In the genomic region with DNA sequence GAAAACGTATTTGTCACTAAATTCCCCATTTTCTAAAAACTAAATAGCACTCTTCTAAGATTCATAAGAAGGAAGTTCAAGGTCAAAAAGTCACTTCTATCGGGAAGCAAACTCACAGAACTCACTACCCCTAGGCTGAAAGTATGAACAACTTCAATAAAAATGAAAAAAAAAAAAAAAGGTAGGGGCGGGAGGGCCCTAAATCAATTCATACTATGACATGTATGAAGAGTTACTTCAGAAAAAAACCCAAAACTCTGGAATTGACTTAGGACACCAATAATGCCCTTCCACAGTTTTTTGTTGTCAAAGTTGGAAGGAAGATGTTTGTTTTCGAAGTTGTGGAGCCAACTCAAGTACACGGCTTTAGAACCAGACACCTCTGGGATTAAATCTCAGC, we compare ENCODE assay signal across 8 cellular contexts. TPM values are rescaled to one million over a fixed set of nuclear protein-coding genes. Genes with fewer than 3 reads are reported as not detected.
A peak's percentile ranks its signal among the peaks of the same experiment; 100 is the strongest.
DNase-seq lines count a peak whose midpoint lies in the region; ATAC-seq and TF ChIP-seq lines count a peak whose summit lies in the region.
"Had no signal": no experiment of that assay in that cellular context is flagged by ENCODE, and none has a peak within 500 bp of the region (broad histone marks: within the 10 kb centered on the region; RNA-seq: fewer than 3 reads in every experiment).

No MANE protein-coding gene starts in this region.

- peak overlapping the region; percentile 98 for H3K4me3 Mint-ChIP-seq in HFFc6
- H3K4me3 Mint-ChIP-seq in activated CD8-positive, alpha-beta T cell treated with anti-CD3 and anti-CD28 coated beads for 36 hours: peak overlapping the region; percentile 90
- peak overlapping the region; percentile 97 to 98 for H3K4me3 Mint-ChIP-seq in stimulated activated naive B cell treated with anti-CD40 and anti-IgM and Interleukin-4, amounts not matched to agents 10 μg/mL and 1 μg/mL and 100 μg/mL, for 72 hours

- ATAC-seq in activated CD8-positive, alpha-beta T cell treated with anti-CD3 and anti-CD28 coated beads for 36 hours: no peak
- no peak for ATAC-seq in stimulated activated naive B cell treated with anti-CD40 and anti-IgM and Interleukin-4, amounts not matched to agents 10 μg/mL and 1 μg/mL and 100 μg/mL, for 72 hours (replicated peaks)
- no peak for ATAC-seq in GM18520 (IDR thresholded peaks at IDR 0.05; ENCODE audit: unreplicated experiment)
- no peak for ATAC-seq in GM21390 (IDR thresholded peaks at IDR 0.05; ENCODE audit: unreplicated experiment)

- intact Hi-C loops in activated CD8-positive, alpha-beta T cell treated with anti-CD3 and anti-CD28 coated beads for 36 hours (cut with micrococcal nuclease): no loop called here

- CTCF ChIA-PET in activated CD8-positive, alpha-beta T cell treated with anti-CD3 and anti-CD28 coated beads for 36 hours (lab: Charles Lee): no interaction called here

- H3K9me3 Mint-ChIP-seq in HFFc6: no peaks in the 10 kb centered on the region
- H3K9me3 Mint-ChIP-seq in activated CD8-positive, alpha-beta T cell treated with anti-CD3 and anti-CD28 coated beads for 36 hours: no peaks in the 10 kb centered on the region
- no peaks in the 10 kb centered on the region for H3K9me3 Mint-ChIP-seq in stimulated activated naive B cell treated with anti-CD40 and anti-IgM and Interleukin-4, amounts not matched to agents 10 μg/mL and 1 μg/mL and 100 μg/mL, for 72 hours

- peaks cover 3% of the 10 kb centered on the region for H3K27me3 Mint-ChIP-seq in HFFc6 (ENCODE audit: insufficient read depth)
- no peaks in the 10 kb centered on the region for H3K27me3 Mint-ChIP-seq in activated CD8-positive, alpha-beta T cell treated with anti-CD3 and anti-CD28 coated beads for 36 hours
- no peaks in the 10 kb centered on the region for H3K27me3 Mint-ChIP-seq in stimulated activated naive B cell treated with anti-CD40 and anti-IgM and Interleukin-4, amounts not matched to agents 10 μg/mL and 1 μg/mL and 100 μg/mL, for 72 hours

- no peaks in the 10 kb centered on the region; the same call in 1 of the 2 replicates for H3K36me3 Mint-ChIP-seq in HFFc6 (ENCODE audit: low read depth)
- H3K36me3 Mint-ChIP-seq in activated CD8-positive, alpha-beta T cell treated with anti-CD3 and anti-CD28 coated beads for 36 hours (ENCODE audit: low read depth): peaks cover 13% of the 10 kb centered on the region
- peaks cover 2 to 9% of the 10 kb centered on the region in 2 donors for H3K36me3 Mint-ChIP-seq in stimulated activated naive B cell treated with anti-CD40 and anti-IgM and Interleukin-4, amounts not matched to agents 10 μg/mL and 1 μg/mL and 100 μg/mL, for 72 hours

- H3K27ac Mint-ChIP-seq in HFFc6: peak overlapping the region; percentile 93; the same call in 1 of the 2 replicates
- H3K27ac Mint-ChIP-seq in activated CD8-positive, alpha-beta T cell treated with anti-CD3 and anti-CD28 coated beads for 36 hours: no peak overlapping the region
- no peak overlapping the region for H3K27ac Mint-ChIP-seq in stimulated activated naive B cell treated with anti-CD40 and anti-IgM and Interleukin-4, amounts not matched to agents 10 μg/mL and 1 μg/mL and 100 μg/mL, for 72 hours

- peaks cover 32% of the 10 kb centered on the region for H3K4me1 Mint-ChIP-seq in HFFc6 (ENCODE audit: low read depth)
- peaks cover 30% of the 10 kb centered on the region for H3K4me1 Mint-ChIP-seq in activated CD8-positive, alpha-beta T cell treated with anti-CD3 and anti-CD28 coated beads for 36 hours (ENCODE audit: low read depth)
- peaks cover 18 to 37% of the 10 kb centered on the region in 2 donors for H3K4me1 Mint-ChIP-seq in stimulated activated naive B cell treated with anti-CD40 and anti-IgM and Interleukin-4, amounts not matched to agents 10 μg/mL and 1 μg/mL and 100 μg/mL, for 72 hours

- TF ChIP-seq CTCF in HFFc6 (IDR thresholded peaks at IDR 0.05): no peak
- no peak for TF ChIP-seq CTCF in activated CD8-positive, alpha-beta T cell treated with anti-CD3 and anti-CD28 coated beads for 36 hours (IDR thresholded peaks at IDR 0.05)

- peak overlapping the region; percentile 96 for H3K4me3 ChIP-seq in iPS-11a (ENCODE audit: low read depth, low read length)

- POLR2A ChIA-PET in activated CD8-positive, alpha-beta T cell treated with anti-CD3 and anti-CD28 coated beads for 36 hours (lab: Charles Lee): interaction anchor here (1.0 kb wide), 1 partner anchor 37 kb away, joined by 4 read pairs; a partner anchor contains a TSS

- DNase-seq in HFFc6 (no peak), islet precursor cell (no peak)
- DNase-seq in activated CD8-positive, alpha-beta T cell treated with anti-CD3 and anti-CD28 coated beads for 36 hours: no peak
- no peak for DNase-seq in stimulated activated naive B cell treated with anti-CD40 and anti-IgM and Interleukin-4, amounts not matched to agents 10 μg/mL and 1 μg/mL and 100 μg/mL, for 72 hours
- DNase-seq: SW 1271 had no signal

RNA-seq across cellular contexts. Expression of a gene that starts 1.1 kb away (rescaled TPM):
- 10 to 100 TPM; 37.7 to 47.0 (median 42.4) TPM for total RNA-seq in HFFc6 (2021; fragmentation: NEBNext Ultra II Directional; extraction: Animal tissue kit (Norgen Biotek cat#: 25700))
- 10 to 100 TPM; 42.2 to 44.7 TPM for total RNA-seq in activated CD8-positive, alpha-beta T cell treated with anti-CD3 and anti-CD28 coated beads for 36 hours

RNA-seq across cellular contexts. Expression of a gene that starts 37.6 kb away (rescaled TPM):
- 10 to 100 TPM; 18.0 to 25.5 (median 23.7) TPM for total RNA-seq in HFFc6 (2021; fragmentation: NEBNext Ultra II Directional; extraction: Animal tissue kit (Norgen Biotek cat#: 25700))
- 10 to 100 TPM; 22.8 to 23.5 TPM for total RNA-seq in activated CD8-positive, alpha-beta T cell treated with anti-CD3 and anti-CD28 coated beads for 36 hours
